Comparison of ENCODE assay signal across 36 cellular contexts in genomic region chrX:113996781-113997180, GRCh38.
"Had no signal": no experiment of that assay in that cellular context is flagged by ENCODE, and none has a peak within 500 bp of the region (broad histone marks: within the 10 kb centered on the region; RNA-seq: fewer than 3 reads in every experiment).

No MANE protein-coding gene starts in this region.

- H3K27ac Mint-ChIP-seq: activated B cell treated with CpG ODN at 0.5 μM for 24 hours; activated CD4-positive, alpha-beta memory T cell treated with anti-CD3 and anti-CD28 coated beads for 36 hours; activated CD4-positive, alpha-beta T cell treated with anti-CD3 and anti-CD28 coated beads, Interleukin-2, amount 10 ng/mL, durations not matched to agents 24 days and 14 days; activated CD8-positive, alpha-beta memory T cell treated with anti-CD3 and anti-CD28 coated beads, Interleukin-2, amount 10 ng/mL, durations not matched to agents 7 days and 5 days; activated CD8-positive, alpha-beta T cell treated with anti-CD3 and anti-CD28 coated beads, Interleukin-2, amount 10 ng/mL, durations not matched to agents 7 days and 5 days; activated naive CD4-positive, alpha-beta T cell treated with anti-CD3 and anti-CD28 coated beads, Interleukin-2, amount 10 ng/mL, durations not matched to agents 7 days and 5 days; activated naive CD4-positive, alpha-beta T cell treated with anti-CD3 and anti-CD28 coated beads, Interleukin-2, amount 50 U/mL, for 24 hours; activated naive CD8-positive, alpha-beta T cell; activated naive CD8-positive, alpha-beta T cell treated with anti-CD3 and anti-CD28 coated beads, Interleukin-2, amount 10 ng/mL, durations not matched to agents 7 days and 5 days; activated naive CD8-positive, alpha-beta T cell treated with anti-CD3 and anti-CD28 coated beads, Interleukin-2, amount 50 U/mL, for 24 hours; activated T-cell treated with anti-CD3 and anti-CD28 coated beads, Interleukin-2, amount 50 U/mL, for 24 hours; activated T-helper 2 cell treated with anti-CD3 and anti-CD28 coated beads, Interferon-gamma antibody, Interleukin-2, Interleukin-4, amounts not matched to agents 10 μg/mL and 5 μg/mL and 100 μg/mL, durations not matched to agents 14 hours and 24 hours and 36 hours; T-helper 1 cell treated with Interleukin-12 subunit alpha and Interleukin-12 subunit beta and Interleukin-4 antibody, amounts not matched to agents 30 μg/mL and 1 μg/mL, for 36 hours; T-helper 2 cell treated with Interferon-gamma antibody and Interleukin-4, amounts not matched to agents 5 μg/mL and 100 μg/mL, for 36 hours had no signal

- H3K9me3 Mint-ChIP-seq: activated B cell treated with CpG ODN at 0.5 μM for 24 hours; activated CD4-positive, alpha-beta T cell treated with anti-CD3 and anti-CD28 coated beads, Interleukin-2, amount 10 ng/mL, durations not matched to agents 24 days and 14 days; activated T-cell treated with anti-CD3 and anti-CD28 coated beads, Interleukin-2, amount 50 U/mL, for 24 hours had no signal

- FAIRE-seq: colon, TTC549 had no signal

- H3K27ac ChIP-seq: ascending aorta, body of pancreas, brain microvascular endothelial cell, breast epithelium, VCaP had no signal

- H3K27me3 Mint-ChIP-seq: activated B cell treated with CpG ODN at 0.5 μM for 24 hours; activated CD4-positive, alpha-beta memory T cell treated with anti-CD3 and anti-CD28 coated beads for 36 hours; activated CD4-positive, alpha-beta T cell treated with anti-CD3 and anti-CD28 coated beads, Interleukin-2, amount 10 ng/mL, durations not matched to agents 24 days and 14 days; activated CD8-positive, alpha-beta memory T cell treated with anti-CD3 and anti-CD28 coated beads, Interleukin-2, amount 10 ng/mL, durations not matched to agents 7 days and 5 days; activated naive CD4-positive, alpha-beta T cell treated with anti-CD3 and anti-CD28 coated beads, Interleukin-2, amount 10 ng/mL, durations not matched to agents 7 days and 5 days; activated naive CD4-positive, alpha-beta T cell treated with anti-CD3 and anti-CD28 coated beads, Interleukin-2, amount 50 U/mL, for 24 hours; activated naive CD8-positive, alpha-beta T cell; activated naive CD8-positive, alpha-beta T cell treated with anti-CD3 and anti-CD28 coated beads, Interleukin-2, amount 10 ng/mL, durations not matched to agents 7 days and 5 days; activated naive CD8-positive, alpha-beta T cell treated with anti-CD3 and anti-CD28 coated beads, Interleukin-2, amount 50 U/mL, for 24 hours had no signal

- H3K4me3 Mint-ChIP-seq: activated B cell treated with CpG ODN at 0.5 μM for 24 hours; activated CD4-positive, alpha-beta memory T cell treated with anti-CD3 and anti-CD28 coated beads for 36 hours; activated CD4-positive, alpha-beta T cell treated with anti-CD3 and anti-CD28 coated beads, Interleukin-2, amount 10 ng/mL, durations not matched to agents 24 days and 14 days; activated CD8-positive, alpha-beta memory T cell treated with anti-CD3 and anti-CD28 coated beads, Interleukin-2, amount 10 ng/mL, durations not matched to agents 7 days and 5 days; activated CD8-positive, alpha-beta T cell treated with anti-CD3 and anti-CD28 coated beads, Interleukin-2, amount 10 ng/mL, durations not matched to agents 7 days and 5 days; activated naive CD4-positive, alpha-beta T cell treated with anti-CD3 and anti-CD28 coated beads, Interleukin-2, amount 10 ng/mL, durations not matched to agents 7 days and 5 days; activated naive CD4-positive, alpha-beta T cell treated with anti-CD3 and anti-CD28 coated beads, Interleukin-2, amount 50 U/mL, for 24 hours; activated naive CD8-positive, alpha-beta T cell; activated naive CD8-positive, alpha-beta T cell treated with anti-CD3 and anti-CD28 coated beads, Interleukin-2, amount 10 ng/mL, durations not matched to agents 7 days and 5 days; activated naive CD8-positive, alpha-beta T cell treated with anti-CD3 and anti-CD28 coated beads, Interleukin-2, amount 50 U/mL, for 24 hours; activated T-cell treated with anti-CD3 and anti-CD28 coated beads, Interleukin-2, amount 50 U/mL, for 24 hours; T-helper 1 cell treated with Interleukin-12 subunit alpha and Interleukin-12 subunit beta and Interleukin-4 antibody, amounts not matched to agents 30 μg/mL and 1 μg/mL, for 36 hours; T-helper 2 cell treated with Interferon-gamma antibody and Interleukin-4, amounts not matched to agents 5 μg/mL and 100 μg/mL, for 36 hours had no signal

- H3K4me3 ChIP-seq: ascending aorta, body of pancreas, breast epithelium had no signal

- H3K36me3 ChIP-seq: ascending aorta, brain microvascular endothelial cell, breast epithelium had no signal

- DNase-seq: activated B cell treated with CpG ODN at 0.5 μM for 24 hours; activated CD4-positive, alpha-beta memory T cell treated with anti-CD3 and anti-CD28 coated beads for 36 hours; activated CD4-positive, alpha-beta T cell treated with anti-CD3 and anti-CD28 coated beads for 4 hours; activated CD4-positive, alpha-beta T cell treated with anti-CD3 and anti-CD28 coated beads, Interleukin-2, amount 10 ng/mL, durations not matched to agents 24 days and 14 days; activated CD4-positive, alpha-beta T cell treated with anti-CD3 and anti-CD28 coated beads, Interleukin-2, amount 50 U/mL, for 1 hour; activated CD4-positive, alpha-beta T cell treated with anti-CD3 and anti-CD28 coated beads, Interleukin-2, amount 50 U/mL, for 4 hours; activated CD4-positive, CD25-positive, alpha-beta regulatory T cell treated with anti-CD3 and anti-CD28 coated beads, Interleukin-2, amount 50 U/mL, for 72 hours; activated CD8-positive, alpha-beta memory T cell treated with anti-CD3 and anti-CD28 coated beads for 24 hours; activated CD8-positive, alpha-beta memory T cell treated with anti-CD3 and anti-CD28 coated beads, Interleukin-2, amount 10 ng/mL, durations not matched to agents 7 days and 5 days; activated CD8-positive, alpha-beta memory T cell treated with anti-CD3 and anti-CD28 coated beads, Interleukin-2, amount 50 U/mL, for 48 hours; activated CD8-positive, alpha-beta T cell treated with anti-CD3 and anti-CD28 coated beads, Interleukin-2, amount 10 ng/mL, durations not matched to agents 7 days and 5 days; activated effector memory CD4-positive, alpha-beta T cell treated with Interleukin-2 at 50 U/mL for 16 hours; activated gamma-delta T cell; activated naive CD4-positive, alpha-beta T cell treated with anti-CD3 and anti-CD28 coated beads, Interleukin-2, amount 10 ng/mL, durations not matched to agents 7 days and 5 days; activated naive CD4-positive, alpha-beta T cell treated with Interleukin-2 at 50 U/mL for 16 hours; activated naive CD8-positive, alpha-beta T cell treated with anti-CD3 and anti-CD28 coated beads, Interleukin-2, amount 10 ng/mL, durations not matched to agents 7 days and 5 days; activated naive CD8-positive, alpha-beta T cell treated with anti-CD3 and anti-CD28 coated beads, Interleukin-2, amount 50 U/mL, for 24 hours; activated T-cell treated with anti-CD3 and anti-CD28 coated beads, Interleukin-2, amount 50 U/mL, for 24 hours; activated T-cell treated with anti-CD3 and anti-CD28 coated beads, Interleukin-2, amount 50 U/mL, for 48 hours; amygdala; anterior cingulate cortex; body of pancreas; brain microvascular endothelial cell; central memory CD4-positive, alpha-beta T cell; T-helper 2 cell; T-helper 9 cell had no signal

- H3K9me3 ChIP-seq: ascending aorta, body of pancreas, breast epithelium had no signal

- ATAC-seq: activated CD8-positive, alpha-beta memory T cell treated with anti-CD3 and anti-CD28 coated beads, Interleukin-2, amount 10 ng/mL, durations not matched to agents 7 days and 5 days; activated CD8-positive, alpha-beta T cell treated with anti-CD3 and anti-CD28 coated beads, Interleukin-2, amount 10 ng/mL, durations not matched to agents 7 days and 5 days; activated naive CD8-positive, alpha-beta T cell treated with anti-CD3 and anti-CD28 coated beads, Interleukin-2, amount 50 U/mL, for 24 hours; body of pancreas had no signal

- H3K27me3 ChIP-seq: ascending aorta, body of pancreas, brain microvascular endothelial cell had no signal

- H3K4me1 Mint-ChIP-seq: activated B cell treated with CpG ODN at 0.5 μM for 24 hours; activated CD4-positive, alpha-beta T cell treated with anti-CD3 and anti-CD28 coated beads, Interleukin-2, amount 10 ng/mL, durations not matched to agents 24 days and 14 days; activated CD8-positive, alpha-beta memory T cell treated with anti-CD3 and anti-CD28 coated beads, Interleukin-2, amount 10 ng/mL, durations not matched to agents 7 days and 5 days; activated naive CD4-positive, alpha-beta T cell treated with anti-CD3 and anti-CD28 coated beads, Interleukin-2, amount 10 ng/mL, durations not matched to agents 7 days and 5 days; activated naive CD4-positive, alpha-beta T cell treated with anti-CD3 and anti-CD28 coated beads, Interleukin-2, amount 50 U/mL, for 24 hours; activated naive CD8-positive, alpha-beta T cell treated with anti-CD3 and anti-CD28 coated beads, Interleukin-2, amount 10 ng/mL, durations not matched to agents 7 days and 5 days; activated naive CD8-positive, alpha-beta T cell treated with anti-CD3 and anti-CD28 coated beads, Interleukin-2, amount 50 U/mL, for 24 hours had no signal

- H3K4me1 ChIP-seq: ascending aorta, body of pancreas, breast epithelium had no signal

- H3K36me3 Mint-ChIP-seq: activated CD4-positive, alpha-beta memory T cell treated with anti-CD3 and anti-CD28 coated beads for 36 hours; activated CD8-positive, alpha-beta memory T cell treated with anti-CD3 and anti-CD28 coated beads, Interleukin-2, amount 10 ng/mL, durations not matched to agents 7 days and 5 days; activated naive CD4-positive, alpha-beta T cell treated with anti-CD3 and anti-CD28 coated beads, Interleukin-2, amount 10 ng/mL, durations not matched to agents 7 days and 5 days; activated naive CD4-positive, alpha-beta T cell treated with anti-CD3 and anti-CD28 coated beads, Interleukin-2, amount 50 U/mL, for 24 hours; activated naive CD8-positive, alpha-beta T cell; activated naive CD8-positive, alpha-beta T cell treated with anti-CD3 and anti-CD28 coated beads, Interleukin-2, amount 10 ng/mL, durations not matched to agents 7 days and 5 days had no signal
